ENCODE assay signal across 1 cellular context in genomic region chr19:30029721-30030510, GRCh38.
TF ChIP-seq lines count a peak whose summit lies in the region.

No MANE protein-coding gene starts in this region.

TF ChIP-seq in GM12878, 131 proteins besides CTCF, POLR2A, EP300 and RAD21 (continued from another document and continues in another):
- no peak for TF ChIP-seq SREBF2 (IDR thresholded peaks at IDR 0.05; ENCODE audit: low read length)
- peak; percentile 82 for TF ChIP-seq ZBED1 (IDR thresholded peaks at IDR 0.05; ENCODE audit: borderline replicate concordance)
- TF ChIP-seq ZSCAN29 (IDR thresholded peaks at IDR 0.05), result no peak
- no peak for TF ChIP-seq ATF3 (IDR thresholded peaks at IDR 0.05; ENCODE audit: borderline replicate concordance, extremely low read depth, low read depth, low read length)
- no peak for TF ChIP-seq FOS (IDR thresholded peaks at IDR 0.05; ENCODE audit: borderline replicate concordance, extremely low read depth, insufficient read length)
- TF ChIP-seq NRF1 (conservative IDR thresholded peaks at IDR 0.05; ENCODE audit: low read depth, low read length), result no peak
- no peak for TF ChIP-seq BMI1 (IDR thresholded peaks at IDR 0.05; ENCODE audit: borderline replicate concordance)
- peak; percentile 90 for TF ChIP-seq JUND (IDR thresholded peaks at IDR 0.05; ENCODE audit: low read depth, low read length)
- TF ChIP-seq E4F1 (IDR thresholded peaks at IDR 0.05; ENCODE audit: borderline replicate concordance, partially characterized antibody), result no peak
- no peak for TF ChIP-seq SMAD1 (IDR thresholded peaks at IDR 0.05; ENCODE audit: low read depth, partially characterized antibody)
- TF ChIP-seq MAX (IDR thresholded peaks at IDR 0.05; ENCODE audit: low read depth, low read length), result no peak
- TF ChIP-seq ZBTB40 (IDR thresholded peaks at IDR 0.05; ENCODE audit: borderline replicate concordance), result no peak
- no peak for TF ChIP-seq LARP7 (IDR thresholded peaks at IDR 0.05)
- TF ChIP-seq NKRF (conservative IDR thresholded peaks at IDR 0.05), result no peak
- TF ChIP-seq STAT1 (conservative IDR thresholded peaks at IDR 0.05), result no peak
- TF ChIP-seq CREM (IDR thresholded peaks at IDR 0.05; ENCODE audit: low read depth), result peak; percentile 74; the same call in 1 of the 2 replicates
- TF ChIP-seq IRF3 (IDR thresholded peaks at IDR 0.05), result no peak
- no peak for TF ChIP-seq SMAD5 (IDR thresholded peaks at IDR 0.05; ENCODE audit: low read depth)
- peak; percentile 38 for TF ChIP-seq BCL3 (IDR thresholded peaks at IDR 0.05; ENCODE audit: borderline replicate concordance, insufficient read depth, low read depth, low read length, poor library complexity, severe bottlenecking)
- no peak for TF ChIP-seq NR2C1 (IDR thresholded peaks at IDR 0.05)
- no peak for TF ChIP-seq KAT2A (conservative IDR thresholded peaks at IDR 0.05; ENCODE audit: control insufficient read depth, low read depth, low read length)
- no peak for TF ChIP-seq CHD4 (IDR thresholded peaks at IDR 0.05)
- TF ChIP-seq DPF2 (IDR thresholded peaks at IDR 0.05), result peak; percentile 86; the same call in 1 of the 2 replicates
- no peak for TF ChIP-seq RB1 (IDR thresholded peaks at IDR 0.05; ENCODE audit: borderline replicate concordance)
- TF ChIP-seq YY1 (IDR thresholded peaks at IDR 0.05; ENCODE audit: low read depth, low read length), result no peak
- no peak for TF ChIP-seq GATAD2B (conservative IDR thresholded peaks at IDR 0.05; ENCODE audit: low read depth)
- no peak for TF ChIP-seq NR2C2 (IDR thresholded peaks at IDR 0.05; ENCODE audit: borderline replicate concordance, control insufficient read depth, insufficient read length, low read depth)
- peak; percentile 92 for TF ChIP-seq MEF2B (IDR thresholded peaks at IDR 0.05; ENCODE audit: partially characterized antibody, poor library complexity, severe bottlenecking)
- no peak for TF ChIP-seq SREBF1 (IDR thresholded peaks at IDR 0.05; ENCODE audit: low read length)
- TF ChIP-seq RFX5 (IDR thresholded peaks at IDR 0.05; ENCODE audit: low read depth, low read length), result no peak
- no peak for TF ChIP-seq ZNF217 (IDR thresholded peaks at IDR 0.05)
- peak; percentile 55; the same call in 1 of the 2 replicates for TF ChIP-seq CREB1 (IDR thresholded peaks at IDR 0.05; ENCODE audit: low read depth)
- no peak for TF ChIP-seq IRF5 (IDR thresholded peaks at IDR 0.05; ENCODE audit: borderline replicate concordance)
- no peak for TF ChIP-seq USF2 (IDR thresholded peaks at IDR 0.05; ENCODE audit: borderline replicate concordance, low read depth, low read length)
- TF ChIP-seq ESRRA (IDR thresholded peaks at IDR 0.05; ENCODE audit: low read length), result no peak
- TF ChIP-seq POLR2AphosphoS5 (IDR thresholded peaks at IDR 0.05; ENCODE audit: low read length), result peak; percentile 42; the same call in 1 of the 2 replicates
- TF ChIP-seq CEBPB (IDR thresholded peaks at IDR 0.05; ENCODE audit: borderline replicate concordance in 1 of 2, low read depth in 2 of 2, low read length in 2 of 2), result peak in 1 of 2 experiments; percentile 81; a peak in 2 of 4 replicates
- TF ChIP-seq TBL1XR1 (IDR thresholded peaks at IDR 0.05; ENCODE audit: low read depth, low read length), result peak; percentile 90
- 0 out of 2 replicates have a peak, but pooled peaks have one; percentile 65 for TF ChIP-seq PML (IDR thresholded peaks at IDR 0.05; ENCODE audit: low read length)
- TF ChIP-seq TCF3 (IDR thresholded peaks at IDR 0.05; ENCODE audit: borderline replicate concordance, insufficient read depth, low read depth, low read length), result no peak
- no peak for TF ChIP-seq USF1 (IDR thresholded peaks at IDR 0.05; ENCODE audit: borderline replicate concordance, extremely low read length, insufficient read depth, low read depth, low read length)
- no peak; the same call in 1 of the 2 replicates for TF ChIP-seq SPI1 (IDR thresholded peaks at IDR 0.05; ENCODE audit: borderline replicate concordance, insufficient read depth, low read depth, low read length)
- TF ChIP-seq FOXM1 (IDR thresholded peaks at IDR 0.05; ENCODE audit: low read depth, low read length), result peak; percentile 90; the same call in 1 of the 2 replicates
- TF ChIP-seq MYC (IDR thresholded peaks at IDR 0.05; ENCODE audit: insufficient read depth, insufficient read length, insufficient replicate concordance, low read length, severe bottlenecking), result no peak
- peak; percentile 91 for TF ChIP-seq IKZF1 (conservative IDR thresholded peaks at IDR 0.05)
- TF ChIP-seq SRF (IDR thresholded peaks at IDR 0.05; ENCODE audit: low read depth in 2 of 2, low read length in 2 of 2), result no peak
- TF ChIP-seq NBN (IDR thresholded peaks at IDR 0.05), result 0 out of 2 replicates have a peak, but pooled peaks have one; percentile 60
- TF ChIP-seq CHD1 (IDR thresholded peaks at IDR 0.05; ENCODE audit: low read depth, low read length), result no peak
- TF ChIP-seq TAF1 (IDR thresholded peaks at IDR 0.05; ENCODE audit: borderline replicate concordance, low read depth, low read length), result no peak
- peak; percentile 70 for TF ChIP-seq NR2F1 (conservative IDR thresholded peaks at IDR 0.05)
- TF ChIP-seq IKZF2 (IDR thresholded peaks at IDR 0.05), result peak; percentile 94 to 96
- TF ChIP-seq ZNF384 (IDR thresholded peaks at IDR 0.05; ENCODE audit: borderline replicate concordance, low read depth, low read length), result peak; percentile 50; the same call in 1 of the 2 replicates
